ENCODE assay signal across 14 cellular contexts in the genomic region with DNA sequence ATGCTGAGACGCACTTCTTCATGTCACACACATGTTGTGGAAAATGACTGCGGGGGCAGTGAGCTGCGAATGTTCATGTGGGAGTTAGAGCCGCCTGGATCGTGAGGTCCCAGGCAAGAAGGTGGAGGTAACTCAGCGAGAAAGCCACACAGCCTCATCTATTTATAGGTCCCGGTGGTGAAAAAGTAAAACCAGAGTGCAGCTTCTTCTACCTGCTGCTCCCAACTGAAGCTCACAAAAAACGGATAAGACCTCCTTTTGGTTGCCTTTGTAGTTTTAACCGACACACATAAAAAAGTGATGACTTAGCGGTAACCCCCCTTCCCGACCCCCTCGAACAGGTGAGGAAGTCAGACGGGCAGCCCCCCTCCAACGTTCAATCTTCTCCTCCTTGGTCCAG.
DNase-seq lines count a peak whose midpoint lies in the region; ATAC-seq, FAIRE-seq and TF ChIP-seq lines count a peak whose summit lies in the region.
"Had no signal": no experiment of that assay in that cellular context is flagged by ENCODE, and none has a peak within 500 bp of the region (broad histone marks: within the 10 kb centered on the region; RNA-seq: fewer than 3 reads in every experiment).

No MANE protein-coding gene starts in this region.

- peak overlapping the region; percentile 95 for H3K27ac Mint-ChIP-seq in stimulated activated effector memory CD8-positive, alpha-beta T cell treated with anti-CD3 and anti-CD28 coated beads, Interleukin-12 subunit alpha, Interleukin-12 subunit beta, amount 100 ng/mL, for 72 hours

- no peak for TF ChIP-seq CTCF in K562 (IDR thresholded peaks at IDR 0.05 in 2 of 3, conservative IDR thresholded peaks at IDR 0.05 in 1 of 3; ENCODE audit: insufficient read depth in 2 of 3, low read depth in 1 of 3, low read length in 3 of 3)

- H3K9me3 Mint-ChIP-seq in stimulated activated effector memory CD8-positive, alpha-beta T cell treated with anti-CD3 and anti-CD28 coated beads, Interleukin-12 subunit alpha, Interleukin-12 subunit beta, amount 100 ng/mL, for 72 hours: no peaks in the 10 kb centered on the region

- TF ChIP-seq POLR2A in K562 (conservative IDR thresholded peaks at IDR 0.05): no peak

- no peaks in the 10 kb centered on the region for H3K36me3 ChIP-seq in K562 (ENCODE audit: control insufficient read depth, insufficient read depth, low read length)
- H3K36me3 ChIP-seq: HAP-1 had no signal

- no peaks in the 10 kb centered on the region for H3K79me2 ChIP-seq in K562 (ENCODE audit: control insufficient read depth, insufficient read depth, low read length)

- no TSS peak for BruUV-seq in K562 (replicated peaks; lab: Mats Ljungman, UMichigan)

- H3K27ac ChIP-seq in K562 (ENCODE audit: extremely low read depth, low read depth, low read length): no peak overlapping the region
- H3K27ac ChIP-seq: HL-60 had no signal

- no peak for TF ChIP-seq EP300 in K562 (IDR thresholded peaks at IDR 0.05; ENCODE audit: low read length)

- peaks cover 11 to 22% of the 10 kb centered on the region in 2 experiments for H3K27me3 ChIP-seq in K562 (ENCODE audit: control insufficient read depth in 2 of 2, insufficient read depth in 2 of 2, low read length in 2 of 2)

- in situ Hi-C loops in K562 (cut with MboI): no loop called here

- peaks cover 7% of the 10 kb centered on the region for H3K36me3 Mint-ChIP-seq in stimulated activated effector memory CD8-positive, alpha-beta T cell treated with anti-CD3 and anti-CD28 coated beads, Interleukin-12 subunit alpha, Interleukin-12 subunit beta, amount 100 ng/mL, for 72 hours

- no peaks in the 10 kb centered on the region for H3K9me3 ChIP-seq in K562 (replicated peaks; ENCODE audit: control insufficient read depth, insufficient read depth, low read depth, low read length)
- H3K9me3 ChIP-seq: HAP-1, SK-N-SH had no signal

- no peak overlapping the region for H3K4me3 ChIP-seq in K562

- no peak for TF ChIP-seq RAD21 in K562 (CRISPR knock-in tag; conservative IDR thresholded peaks at IDR 0.05 in 1 of 2, IDR thresholded peaks at IDR 0.05 in 1 of 2)

- CTCF ChIA-PET in K562 (lab: Yijun Ruan, JAX; ENCODE audit: low intra/inter-chr PET ratio): interaction anchor here (0.6 kb wide), 1 partner anchor 479 kb away, joined by 4 read pairs; no protein-coding TSS in a partner anchor

- WGBS in K562 (ENCODE audit: insufficient coverage, low coverage, missing lambda C conversion rate): 5% methylated on average over 14 of the region's 14 CpGs

- no peak overlapping the region for H2AFZ ChIP-seq in K562 (ENCODE audit: low read depth, low read length)

- H3K9me1 ChIP-seq in K562 (ENCODE audit: control insufficient read depth, insufficient read depth, low read length): no peaks in the 10 kb centered on the region

- H3K9ac ChIP-seq in K562 (ENCODE audit: insufficient read depth in 1 of 2, low read depth in 2 of 2, low read length in 2 of 2): no peak overlapping the region
- H3K9ac ChIP-seq: SK-N-SH had no signal

- no peaks in the 10 kb centered on the region for H4K20me1 ChIP-seq in K562 (replicated peaks; ENCODE audit: control insufficient read depth, insufficient read depth, low read length)

- POLR2A ChIA-PET in K562 (lab: Yijun Ruan, JAX): no interaction called here

- FAIRE-seq in K562 (lab: Jason Lieb, UNC): no peak

- ATAC-seq in K562 (no peak), GM21723 (IDR thresholded peaks at IDR 0.05; ENCODE audit: unreplicated experiment) (no peak), GM19324 (IDR thresholded peaks at IDR 0.05; ENCODE audit: low FRiP score, unreplicated experiment) (no peak)
- no peak for ATAC-seq in stimulated activated effector memory CD8-positive, alpha-beta T cell treated with anti-CD3 and anti-CD28 coated beads, Interleukin-12 subunit alpha, Interleukin-12 subunit beta, amount 100 ng/mL, for 72 hours

- peaks cover 51% of the 10 kb centered on the region for H3K4me1 Mint-ChIP-seq in stimulated activated effector memory CD8-positive, alpha-beta T cell treated with anti-CD3 and anti-CD28 coated beads, Interleukin-12 subunit alpha, Interleukin-12 subunit beta, amount 100 ng/mL, for 72 hours

- DNase-seq in activated gamma-delta T cell treated with Interleukin-2 at 50 U/mL for 16 hours: peak; percentile 13
- no peak for DNase-seq in activated gamma-delta T cell (lab: John Stamatoyannopoulos, UW)
- peak; percentile 11 to 16 for DNase-seq in activated CD4-positive, alpha-beta T cell treated with anti-CD3 and anti-CD28 coated beads, Interleukin-2, amount 50 U/mL, for 4 hours
- no peak for DNase-seq in K562 (ENCODE audit: extremely low read depth in 1 of 4, low spot score in 3 of 4)
- DNase-seq in stimulated activated effector memory CD8-positive, alpha-beta T cell treated with anti-CD3 and anti-CD28 coated beads, Interleukin-12 subunit alpha, Interleukin-12 subunit beta, amount 100 ng/mL, for 72 hours (ENCODE audit: low spot score in 2 of 2): peak in 1 of 2 donors; percentile 65
- no peak for DNase-seq in DMS53 (lab: John Stamatoyannopoulos, UW)
- DNase-seq: activated CD4-positive, CD25-positive, alpha-beta regulatory T cell; COR-L47; mammary epithelial cell; SK-N-SH had no signal

- no peak overlapping the region for H3K4me2 ChIP-seq in K562 (ENCODE audit: insufficient read depth, low read length)

- peaks cover 0 to 5% of the 10 kb centered on the region in 2 experiments; a peak in 1 of 5 replicates for H3K4me1 ChIP-seq in K562 (replicated peaks in 1 of 2; ENCODE audit: control insufficient read depth in 2 of 2, insufficient read depth in 2 of 2, low read length in 2 of 2)
- H3K4me1 ChIP-seq: HAP-1 had no signal

- intact Hi-C loops in K562 (cut with micrococcal nuclease): no loop called here

- H3K4me3 Mint-ChIP-seq in stimulated activated effector memory CD8-positive, alpha-beta T cell treated with anti-CD3 and anti-CD28 coated beads, Interleukin-12 subunit alpha, Interleukin-12 subunit beta, amount 100 ng/mL, for 72 hours: peak overlapping the region; percentile 81

TF ChIP-seq in K562, 482 proteins besides CTCF, POLR2A, EP300 and RAD21:
- TF ChIP-seq ZNF217 (CRISPR knock-in tag; IDR thresholded peaks at IDR 0.05) (no peak), RBBP5 (IDR thresholded peaks at IDR 0.05; ENCODE audit: borderline replicate concordance, insufficient read depth, low read length, poor library complexity, severe bottlenecking) (no peak), ZNF316 (IDR thresholded peaks at IDR 0.05) (peak; percentile 39; the same call in 1 of the 2 replicates), NBN (IDR thresholded peaks at IDR 0.05; ENCODE audit: low read depth) (no peak), PURB (CRISPR knock-in tag; IDR thresholded peaks at IDR 0.05; ENCODE audit: low read depth) (no peak), MAFG (tag; conservative IDR thresholded peaks at IDR 0.05) (0 out of 2 replicates have a peak, but pooled peaks have one; percentile 15)

Comparison
In these comparisons a context has a peak if more than half of its experiments do, and no peak if none do; other contexts are left out.
1. DNase-seq: peak in activated gamma-delta T cell treated with Interleukin-2 at 50 U/mL for 16 hours (single experiment) and activated CD4-positive, alpha-beta T cell treated with anti-CD3 and anti-CD28 coated beads, Interleukin-2, amount 50 U/mL, for 4 hours (2 of 2); none in activated gamma-delta T cell (single experiment), K562 (0 of 4) and DMS53 (single experiment).